ENCODE assay signal across 20 cellular contexts in the genomic region with DNA sequence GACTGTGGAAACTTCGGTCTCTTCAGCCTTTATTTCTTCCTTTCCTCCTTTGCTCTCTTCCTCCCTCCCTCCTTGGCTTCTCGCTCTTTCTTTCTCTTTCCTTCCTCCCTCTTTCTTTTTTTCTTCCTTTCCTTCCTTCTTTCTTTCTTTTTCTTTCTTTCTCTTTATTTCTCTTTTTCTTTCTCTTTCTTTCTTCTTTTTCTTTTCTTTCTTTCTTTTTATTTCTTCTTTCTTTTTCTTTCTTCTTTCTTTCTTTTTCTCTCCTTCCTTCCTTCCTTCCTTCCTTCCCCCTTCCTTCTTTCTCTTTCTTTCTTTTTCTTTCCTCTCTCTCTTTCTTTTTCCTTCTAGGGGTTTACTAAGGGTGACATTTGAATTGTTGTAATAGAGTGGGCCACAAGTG.
DNase-seq lines count a peak whose midpoint lies in the region; ATAC-seq, FAIRE-seq and TF ChIP-seq lines count a peak whose summit lies in the region.
"Had no signal": no experiment of that assay in that cellular context is flagged by ENCODE, and none has a peak within 500 bp of the region (broad histone marks: within the 10 kb centered on the region; RNA-seq: fewer than 3 reads in every experiment).

No MANE protein-coding gene starts in this region.

- no peak overlapping the region for H2AFZ ChIP-seq in K562 (ENCODE audit: low read depth, low read length)
- no peak overlapping the region for H2AFZ ChIP-seq in neuronal stem cell (ENCODE audit: low read length)

- no peak overlapping the region for H4K91ac ChIP-seq in neuronal stem cell (ENCODE audit: low read depth, low read length, poor library complexity)

- no peak for FAIRE-seq in K562 (lab: Jason Lieb, UNC)
- FAIRE-seq: A549, GM12878, GM19239, H1 had no signal

- no peak overlapping the region for H3K9ac ChIP-seq in K562 (ENCODE audit: insufficient read depth in 1 of 2, low read depth in 2 of 2, low read length in 2 of 2)
- no peak overlapping the region for H3K9ac ChIP-seq in neuronal stem cell (ENCODE audit: low read depth, low read length, poor library complexity)
- H3K9ac ChIP-seq: BLaER1 had no signal

- no peaks in the 10 kb centered on the region for H3K4me1 Mint-ChIP-seq in activated T-cell treated with anti-CD3 and anti-CD28 coated beads, Interleukin-2, amount 50 U/mL, for 72 hours (ENCODE audit: low read depth)
- H3K4me1 Mint-ChIP-seq in nephron progenitor cell = peaks cover 69% of the 10 kb centered on the region

- no peaks in the 10 kb centered on the region for H3K9me1 ChIP-seq in K562 (ENCODE audit: control insufficient read depth, insufficient read depth, low read length)

- no peak for ATAC-seq in activated T-cell treated with anti-CD3 and anti-CD28 coated beads, Interleukin-2, amount 50 U/mL, for 72 hours (replicated peaks in 1 of 2)
- ATAC-seq in K562 (no peak), sciatic nerve (no peak)
- ATAC-seq: A549; CD8-positive, alpha-beta T cell; GM12878 had no signal

- POLR2A ChIA-PET in K562 (lab: Yijun Ruan, JAX) = no interaction called here

- H3K9me3 ChIP-seq in K562 (replicated peaks; ENCODE audit: control insufficient read depth, insufficient read depth, low read depth, low read length) (no peaks in the 10 kb centered on the region), neuronal stem cell (replicated peaks in 1 of 2; ENCODE audit: control insufficient read depth in 2 of 2, insufficient read depth in 1 of 2, low read depth in 1 of 2, low read length in 2 of 2) (peaks cover 0 to 8% of the 10 kb centered on the region in 2 donors)
- H3K9me3 ChIP-seq: A549 had no signal

- in situ Hi-C loops in K562 (cut with MboI) (no loop called here), G401 (cut with HindIII; ENCODE audit: low sequenced_read_pairs) (no loop called here)

- H3K4me1 ChIP-seq in K562 (replicated peaks in 1 of 2; ENCODE audit: control insufficient read depth in 2 of 2, insufficient read depth in 2 of 2, low read length in 2 of 2) = no peaks in the 10 kb centered on the region
- peaks cover 0 to 8% of the 10 kb centered on the region in 2 donors for H3K4me1 ChIP-seq in neuronal stem cell (ENCODE audit: control insufficient read depth in 2 of 2, insufficient read depth in 1 of 2, low read depth in 1 of 2, low read length in 2 of 2)
- H3K4me1 ChIP-seq: A549, BLaER1 had no signal

- no peak overlapping the region for H3K18ac ChIP-seq in neuronal stem cell (ENCODE audit: low read length)

- H3K4me3 Mint-ChIP-seq in activated T-cell treated with anti-CD3 and anti-CD28 coated beads, Interleukin-2, amount 50 U/mL, for 72 hours = no peak overlapping the region
- no peak overlapping the region for H3K4me3 Mint-ChIP-seq in nephron progenitor cell
- H3K4me3 Mint-ChIP-seq: CD8-positive, alpha-beta T cell; H9 had no signal

- no peak overlapping the region for H3K4me2 ChIP-seq in K562 (ENCODE audit: insufficient read depth, low read length)
- no peak overlapping the region for H3K4me2 ChIP-seq in neuronal stem cell (ENCODE audit: insufficient read depth, low read length, poor library complexity, severe bottlenecking)
- H3K4me2 ChIP-seq: A549, BLaER1 had no signal

- BruUV-seq in K562 (replicated peaks; lab: Mats Ljungman, UMichigan) = no TSS peak

- no peaks in the 10 kb centered on the region for H3K79me2 ChIP-seq in K562 (ENCODE audit: control insufficient read depth, insufficient read depth, low read length)

- peak overlapping the region; percentile 77 for H3K27ac Mint-ChIP-seq in activated T-cell treated with anti-CD3 and anti-CD28 coated beads, Interleukin-2, amount 50 U/mL, for 72 hours
- H3K27ac Mint-ChIP-seq in nephron progenitor cell = peak overlapping the region; percentile 88
- H3K27ac Mint-ChIP-seq: CD8-positive, alpha-beta T cell had no signal

- H2AK5ac ChIP-seq in neuronal stem cell (ENCODE audit: low read depth, low read length) = no peak overlapping the region

- no peak for TF ChIP-seq POLR2A in K562 (conservative IDR thresholded peaks at IDR 0.05)

- H3K4ac ChIP-seq in neuronal stem cell (ENCODE audit: low read length) = no peak overlapping the region

- no peaks in the 10 kb centered on the region for H4K20me1 ChIP-seq in K562 (replicated peaks; ENCODE audit: control insufficient read depth, insufficient read depth, low read length)
- H4K20me1 ChIP-seq: BLaER1 had no signal

- H3K23ac ChIP-seq in neuronal stem cell (ENCODE audit: low read depth, low read length, poor library complexity) = no peak overlapping the region

- H2BK12ac ChIP-seq in neuronal stem cell (ENCODE audit: low read length) = no peak overlapping the region

- TF ChIP-seq EP300 in K562 (IDR thresholded peaks at IDR 0.05; ENCODE audit: low read length) = no peak

- no peak for TF ChIP-seq RAD21 in K562 (CRISPR knock-in tag; conservative IDR thresholded peaks at IDR 0.05 in 1 of 2, IDR thresholded peaks at IDR 0.05 in 1 of 2)

- H3K27me3 Mint-ChIP-seq in activated T-cell treated with anti-CD3 and anti-CD28 coated beads, Interleukin-2, amount 50 U/mL, for 72 hours (ENCODE audit: low read depth) = no peaks in the 10 kb centered on the region
- peaks cover 3% of the 10 kb centered on the region for H3K27me3 Mint-ChIP-seq in nephron progenitor cell (ENCODE audit: low read depth, poor library complexity)

- no peaks in the 10 kb centered on the region for H3K27me3 ChIP-seq in K562 (ENCODE audit: control insufficient read depth in 2 of 2, insufficient read depth in 2 of 2, low read length in 2 of 2)
- no peaks in the 10 kb centered on the region for H3K27me3 ChIP-seq in neuronal stem cell (ENCODE audit: control insufficient read depth in 3 of 3, insufficient read depth in 3 of 3, low read depth in 1 of 3, low read length in 3 of 3)
- H3K27me3 ChIP-seq: BLaER1 had no signal

- TF ChIP-seq CTCF in K562 (IDR thresholded peaks at IDR 0.05 in 2 of 3, conservative IDR thresholded peaks at IDR 0.05 in 1 of 3; ENCODE audit: insufficient read depth in 2 of 3, low read depth in 1 of 3, low read length in 3 of 3) (no peak), nephron progenitor cell (IDR thresholded peaks at IDR 0.05) (no peak)

- H3K36me3 ChIP-seq in K562 (ENCODE audit: control insufficient read depth, insufficient read depth, low read length) = no peaks in the 10 kb centered on the region
- peaks cover 0 to 2% of the 10 kb centered on the region in 2 donors for H3K36me3 ChIP-seq in neuronal stem cell (replicated peaks in 1 of 2; ENCODE audit: control insufficient read depth in 2 of 2, insufficient read depth in 2 of 2, low read length in 2 of 2)
- H3K36me3 ChIP-seq: BLaER1 had no signal

- intact Hi-C loops in K562 (cut with micrococcal nuclease) (no loop called here), sciatic nerve (cut with DNase I) (no loop called here)

- H2BK120ac ChIP-seq in neuronal stem cell (ENCODE audit: low read depth, low read length) = no peak overlapping the region

- H3K4me3 ChIP-seq in K562 (no peak overlapping the region), neuronal stem cell (ENCODE audit: low read length in 2 of 2) (no peak overlapping the region)
- H3K4me3 ChIP-seq: A549, BLaER1, GM12878 had no signal

- H4K8ac ChIP-seq in neuronal stem cell (ENCODE audit: low read depth, low read length) = no peak overlapping the region

- DNase-seq in activated T-cell treated with anti-CD3 and anti-CD28 coated beads, Interleukin-2, amount 50 U/mL, for 72 hours = no peak
- DNase-seq in activated T-cell treated with anti-CD3 and anti-CD28 coated beads for 4 hours = no peak
- DNase-seq in K562 (ENCODE audit: extremely low read depth in 1 of 4, low spot score in 3 of 4) = no peak
- no peak for DNase-seq in nephron progenitor cell
- DNase-seq in neuronal stem cell (ENCODE audit: low spot score) = no peak
- DNase-seq in sciatic nerve (ENCODE audit: low spot score) = no peak
- no peak for DNase-seq in G401 (ENCODE audit: low spot score)
- DNase-seq: AML-193; Calu3; CD8-positive, alpha-beta T cell; DMS79 treated with DMSO at 0.1 percent for 48 hours; H9; KBM-7 had no signal

- H3K79me1 ChIP-seq in neuronal stem cell (ENCODE audit: low read depth, low read length) = no peaks in the 10 kb centered on the region

- WGBS in K562 (ENCODE audit: insufficient coverage, low coverage, missing lambda C conversion rate) = 0% methylated on average over 2 of the region's 2 CpGs
- no CpG with 5 or more reads among the region's 2 CpGs for WGBS in neuronal stem cell (ENCODE audit: extremely low coverage in 2 of 2, insufficient read length in 2 of 2, insufficient replicate concordance in 1 of 2), 2 donors

- no peaks in the 10 kb centered on the region for H3K9me3 Mint-ChIP-seq in activated T-cell treated with anti-CD3 and anti-CD28 coated beads, Interleukin-2, amount 50 U/mL, for 72 hours
- H3K9me3 Mint-ChIP-seq in nephron progenitor cell = no peaks in the 10 kb centered on the region
- H3K9me3 Mint-ChIP-seq: H9 had no signal

- H2BK15ac ChIP-seq in neuronal stem cell (ENCODE audit: low read length) = no peak overlapping the region

- H2BK5ac ChIP-seq in neuronal stem cell (ENCODE audit: low read length) = no peak overlapping the region

- CTCF ChIA-PET in K562 (lab: Yijun Ruan, JAX; ENCODE audit: low intra/inter-chr PET ratio) = no interaction called here

- H3K27ac ChIP-seq in K562 (ENCODE audit: extremely low read depth, low read depth, low read length) = no peak overlapping the region
- H3K27ac ChIP-seq in neuronal stem cell (replicated peaks; ENCODE audit: low read length) = no peak overlapping the region
- H3K27ac ChIP-seq: 22Rv1, A549, BLaER1, HL-60 had no signal

- no peak overlapping the region for H3K14ac ChIP-seq in neuronal stem cell (ENCODE audit: low read length)

- H3K36me3 Mint-ChIP-seq in activated T-cell treated with anti-CD3 and anti-CD28 coated beads, Interleukin-2, amount 50 U/mL, for 72 hours (ENCODE audit: insufficient read depth in 2 of 2) = no peaks in the 10 kb centered on the region
- H3K36me3 Mint-ChIP-seq in nephron progenitor cell (ENCODE audit: low read depth) = no peaks in the 10 kb centered on the region
- H3K36me3 Mint-ChIP-seq: CD8-positive, alpha-beta T cell had no signal

TF ChIP-seq in K562, 482 proteins besides CTCF, POLR2A, EP300 and RAD21:
- TF ChIP-seq, protein P1, sequence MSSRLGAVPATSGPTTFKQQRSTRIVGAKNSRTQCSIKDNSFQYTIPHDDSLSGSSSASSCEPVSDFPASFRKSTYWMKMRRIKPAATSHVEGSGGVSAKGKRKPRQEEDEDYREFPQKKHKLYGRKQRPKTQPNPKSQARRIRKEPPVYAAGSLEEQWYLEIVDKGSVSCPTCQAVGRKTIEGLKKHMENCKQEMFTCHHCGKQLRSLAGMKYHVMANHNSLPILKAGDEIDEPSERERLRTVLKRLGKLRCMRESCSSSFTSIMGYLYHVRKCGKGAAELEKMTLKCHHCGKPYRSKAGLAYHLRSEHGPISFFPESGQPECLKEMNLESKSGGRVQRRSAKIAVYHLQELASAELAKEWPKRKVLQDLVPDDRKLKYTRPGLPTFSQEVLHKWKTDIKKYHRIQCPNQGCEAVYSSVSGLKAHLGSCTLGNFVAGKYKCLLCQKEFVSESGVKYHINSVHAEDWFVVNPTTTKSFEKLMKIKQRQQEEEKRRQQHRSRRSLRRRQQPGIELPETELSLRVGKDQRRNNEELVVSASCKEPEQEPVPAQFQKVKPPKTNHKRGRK (tag; IDR thresholded peaks at IDR 0.05) = peak; percentile 85
- no peak for TF ChIP-seq NFE2L1 (tag; IDR thresholded peaks at IDR 0.05; ENCODE audit: borderline replicate concordance, low read depth)
